ENCODE assay signal across 7 cellular contexts in genomic region chr7:100101016-100101862, GRCh38. TPM values are rescaled to one million over a fixed set of nuclear protein-coding genes. Genes with fewer than 3 reads are reported as not detected.
A peak's percentile ranks its signal among the peaks of the same experiment; 100 is the strongest.
DNase-seq lines count a peak whose midpoint lies in the region; ATAC-seq and TF ChIP-seq lines count a peak whose summit lies in the region.

A gene with protein sequence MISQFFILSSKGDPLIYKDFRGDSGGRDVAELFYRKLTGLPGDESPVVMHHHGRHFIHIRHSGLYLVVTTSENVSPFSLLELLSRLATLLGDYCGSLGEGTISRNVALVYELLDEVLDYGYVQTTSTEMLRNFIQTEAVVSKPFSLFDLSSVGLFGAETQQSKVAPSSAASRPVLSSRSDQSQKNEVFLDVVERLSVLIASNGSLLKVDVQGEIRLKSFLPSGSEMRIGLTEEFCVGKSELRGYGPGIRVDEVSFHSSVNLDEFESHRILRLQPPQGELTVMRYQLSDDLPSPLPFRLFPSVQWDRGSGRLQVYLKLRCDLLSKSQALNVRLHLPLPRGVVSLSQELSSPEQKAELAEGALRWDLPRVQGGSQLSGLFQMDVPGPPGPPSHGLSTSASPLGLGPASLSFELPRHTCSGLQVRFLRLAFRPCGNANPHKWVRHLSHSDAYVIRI (plus strand): TSS chr7:100101643. CDS start chr7:100101715, 72 bp downstream.
Gene MCM7 (minus strand): TSS chr7:100101397. CDS start chr7:100101294, 103 bp downstream.

- peak within 1 kb of the TSS; percentile 98 for H3K27ac ChIP-seq in hepatocyte

- peaks cover 47% of the 10 kb centered on the region for H3K79me2 ChIP-seq in hepatocyte

- no peaks in the 10 kb centered on the region for H4K20me1 ChIP-seq in hepatocyte (ENCODE audit: insufficient read depth, poor library complexity, severe bottlenecking)

- peak; percentile 41 for ATAC-seq in GM18508 (IDR thresholded peaks at IDR 0.05; ENCODE audit: insufficient read depth, unreplicated experiment)
- peak; percentile 81 for ATAC-seq in HG03025 (IDR thresholded peaks at IDR 0.05; ENCODE audit: low FRiP score, unreplicated experiment)

- TF ChIP-seq CTCF in hepatocyte (IDR thresholded peaks at IDR 0.05; ENCODE audit: poor library complexity) = no peak
- no peak for TF ChIP-seq CTCF in retinal pigment epithelial cell (conservative IDR thresholded peaks at IDR 0.05; ENCODE audit: low read depth, low read length)

- no peaks in the 10 kb centered on the region for H3K9me3 ChIP-seq in hepatocyte (ENCODE audit: low read depth)

- peak within 1 kb of the TSS; percentile 45 for H2AFZ ChIP-seq in hepatocyte

- H3K4me1 ChIP-seq in hepatocyte (ENCODE audit: insufficient read depth) = peaks cover 10% of the 10 kb centered on the region

- peak; percentile 99 for DNase-seq in NCI-H2081 (lab: John Stamatoyannopoulos, UW)
- peak; percentile 90 for DNase-seq in T1000 (lab: John Stamatoyannopoulos, UW)
- DNase-seq in astrocyte of the hippocampus (ENCODE audit: low read depth, low spot score) = peak; percentile 100
- peak; percentile 99 for DNase-seq in hepatocyte (ENCODE audit: low spot score)
- DNase-seq in retinal pigment epithelial cell (ENCODE audit: low read depth) = peak; percentile 97

- peak within 1 kb of the TSS; percentile 70 for H3K4me3 ChIP-seq in hepatocyte
- peak within 1 kb of the TSS; percentile 94 for H3K4me3 ChIP-seq in retinal pigment epithelial cell (ENCODE audit: low read length)

- no peaks in the 10 kb centered on the region for H3K27me3 ChIP-seq in hepatocyte

- peak within 1 kb of the TSS; percentile 88 for H3K4me2 ChIP-seq in hepatocyte

- WGBS in hepatocyte (ENCODE audit: low lambda C conversion rate, missing lambda C conversion rate) = 1% methylated on average over 66 of the region's 80 CpGs

- H3K36me3 ChIP-seq in hepatocyte (replicated peaks; ENCODE audit: insufficient read depth, low read depth) = no peaks in the 10 kb centered on the region

- H3K9me2 ChIP-seq in hepatocyte (replicated peaks; ENCODE audit: insufficient read depth) = no peaks in the 10 kb centered on the region

RNA-seq across cellular contexts. Expression of the first gene that starts in this region (rescaled TPM):
- 13.0 and 22.8 TPM in 2 replicates for total RNA-seq in hepatocyte
- 17.4 and 22.0 TPM in 2 replicates for polyA plus RNA-seq in hepatocyte

RNA-seq across cellular contexts. Expression of gene MCM7, which starts in this region (rescaled TPM):
- 39.0 and 42.1 TPM in 2 replicates for total RNA-seq in hepatocyte
- polyA plus RNA-seq in hepatocyte = 49.3 and 57.5 TPM in 2 replicates

Comparison
In these comparisons a context has a peak if more than half of its experiments do, and no peak if none do; other contexts are left out.
1. Peak in every context shown above with its lines: DNase-seq, ATAC-seq, H3K4me3 ChIP-seq and H3K27ac ChIP-seq.